7 cellular contexts compared by ENCODE assay signal in the genomic region with DNA sequence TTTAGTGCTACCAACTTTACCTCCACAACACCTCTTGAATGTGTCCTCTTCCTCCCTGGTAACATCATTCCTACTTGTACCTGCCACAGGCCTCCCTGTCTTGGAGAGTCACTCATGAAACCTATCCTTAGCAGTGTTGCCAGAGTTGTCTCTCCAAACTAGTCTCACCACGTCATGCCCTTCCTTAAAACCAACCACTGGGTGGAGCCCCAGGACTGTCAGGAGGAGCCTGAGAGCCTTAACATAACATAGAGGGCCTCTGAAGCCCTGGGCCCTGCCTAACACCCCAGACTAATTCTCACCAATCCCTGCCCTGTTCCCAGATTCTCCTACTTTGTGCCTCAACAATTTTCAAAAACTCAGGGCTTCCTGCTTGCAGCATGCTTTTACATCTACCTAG.
DNase-seq lines count a peak whose midpoint lies in the region; ATAC-seq, FAIRE-seq and TF ChIP-seq lines count a peak whose summit lies in the region.

No MANE protein-coding gene starts in this region.

- H3K9me3 ChIP-seq in astrocyte (ENCODE audit: insufficient read depth, low read depth, low read length) = no peaks in the 10 kb centered on the region

- no peak overlapping the region for H3K4me3 ChIP-seq in astrocyte (ENCODE audit: insufficient read depth, low read depth, low read length)

- FAIRE-seq in astrocyte (lab: Jason Lieb, UNC) = no peak

- H3K27ac ChIP-seq in astrocyte (ENCODE audit: low read depth, low read length) = no peak overlapping the region

- no peak overlapping the region for H2AFZ ChIP-seq in astrocyte (ENCODE audit: low read depth, low read length)

- no peaks in the 10 kb centered on the region for H3K4me1 ChIP-seq in astrocyte (ENCODE audit: insufficient read depth, low read length)

- H3K9ac ChIP-seq in astrocyte (ENCODE audit: low read length) = no peak overlapping the region

- ATAC-seq in HG03159 (IDR thresholded peaks at IDR 0.05; ENCODE audit: unreplicated experiment) (peak; percentile 66), HG03378 (IDR thresholded peaks at IDR 0.05; ENCODE audit: unreplicated experiment) (no peak)
- peak; percentile 46 for ATAC-seq in stimulated activated naive CD8-positive, alpha-beta T cell treated with anti-CD3 and anti-CD28 coated beads, Interleukin-15, Interleukin-2, amounts not matched to agents 100 U/mL and 50 U/mL, for 24 hours

- peak overlapping the region; percentile 63 for H3K27ac Mint-ChIP-seq in astrocyte (ENCODE audit: unreplicated experiment)

- TF ChIP-seq CTCF in astrocyte (IDR thresholded peaks at IDR 0.05; ENCODE audit: insufficient read depth, low read depth, low read length) = peak; percentile 27

- DNase-seq in ELF-1 (ENCODE audit: low read depth, low spot score) = peak; percentile 73
- peak; percentile 2 for DNase-seq in NCI-H82 treated with DMSO at 0.1 percent for 48 hours (lab: John Stamatoyannopoulos, UW; ENCODE audit: unreplicated experiment)
- peak; percentile 35 for DNase-seq in astrocyte (ENCODE audit: low read depth)
- peak; percentile 53 for DNase-seq in iPS-NIHi11 (ENCODE audit: low spot score)
- DNase-seq in stimulated activated naive CD8-positive, alpha-beta T cell treated with anti-CD3 and anti-CD28 coated beads, Interleukin-15, Interleukin-2, amounts not matched to agents 100 U/mL and 50 U/mL, for 24 hours = peak; percentile 9

- no peak overlapping the region for H3K4me2 ChIP-seq in astrocyte (ENCODE audit: low read length)

- no peak overlapping the region for H3K4me3 Mint-ChIP-seq in astrocyte (ENCODE audit: unreplicated experiment)

- H3K4me1 Mint-ChIP-seq in astrocyte (ENCODE audit: low read depth, unreplicated experiment) = peaks cover 43% of the 10 kb centered on the region

- H3K9me3 Mint-ChIP-seq in astrocyte (ENCODE audit: unreplicated experiment) = peaks cover 13% of the 10 kb centered on the region

- H3K36me3 Mint-ChIP-seq in astrocyte (ENCODE audit: low read depth, unreplicated experiment) = peaks cover 9% of the 10 kb centered on the region

- H3K79me2 ChIP-seq in astrocyte (ENCODE audit: insufficient read depth, low read length) = no peaks in the 10 kb centered on the region

- peaks cover 5% of the 10 kb centered on the region for H3K27me3 ChIP-seq in astrocyte (ENCODE audit: insufficient read depth, low read length)

- H4K20me1 ChIP-seq in astrocyte (ENCODE audit: insufficient read depth, low read length) = no peaks in the 10 kb centered on the region

- no peaks in the 10 kb centered on the region for H3K27me3 Mint-ChIP-seq in astrocyte (ENCODE audit: low read depth, unreplicated experiment)

- no peaks in the 10 kb centered on the region for H3K36me3 ChIP-seq in astrocyte (ENCODE audit: insufficient read depth, low read length)

Comparison
In these comparisons a context has a peak if more than half of its experiments do, and no peak if none do; other contexts are left out.
1. DNase-seq: peak in every context shown above with its lines; median percentile 73 in ELF-1; 53 in iPS-NIHi11; 35 in astrocyte; 9 in stimulated activated naive CD8-positive, alpha-beta T cell treated with anti-CD3 and anti-CD28 coated beads, Interleukin-15, Interleukin-2, amounts not matched to agents 100 U/mL and 50 U/mL, for 24 hours; 2 in NCI-H82 treated with DMSO at 0.1 percent for 48 hours.